In genomic region chr16:3059723-3060242, GRCh38 we compare ENCODE assay signal across 8 cellular contexts. TPM values are rescaled to one million over a fixed set of nuclear protein-coding genes. Genes with fewer than 3 reads are reported as not detected.
A peak's percentile ranks its signal among the peaks of the same experiment; 100 is the strongest.
DNase-seq lines count a peak whose midpoint lies in the region; TF ChIP-seq lines count a peak whose summit lies in the region.

No MANE protein-coding gene starts in this region.

- peaks cover 4% of the 10 kb centered on the region for H3K9me3 Mint-ChIP-seq in T-helper 2 cell treated with Interferon-gamma antibody and Interleukin-4, amounts not matched to agents 5 μg/mL and 100 μg/mL, for 36 hours
- no peaks in the 10 kb centered on the region for H3K9me3 Mint-ChIP-seq in activated naive CD8-positive, alpha-beta T cell treated with anti-CD3 and anti-CD28 coated beads for 36 hours

- 34 to 38% methylated on average over 9 of the region's 9 CpGs for WGBS in testis, 2 donors

- peak overlapping the region; percentile 90 for H3K4me3 Mint-ChIP-seq in T-helper 2 cell treated with Interferon-gamma antibody and Interleukin-4, amounts not matched to agents 5 μg/mL and 100 μg/mL, for 36 hours
- H3K4me3 Mint-ChIP-seq in activated naive CD8-positive, alpha-beta T cell treated with anti-CD3 and anti-CD28 coated beads for 36 hours: peak overlapping the region; percentile 81

- no peaks in the 10 kb centered on the region for H3K9me3 ChIP-seq in testis

- peak overlapping the region; percentile 69 to 72 for H3K4me3 ChIP-seq in testis

- H3K36me3 Mint-ChIP-seq in T-helper 2 cell treated with Interferon-gamma antibody and Interleukin-4, amounts not matched to agents 5 μg/mL and 100 μg/mL, for 36 hours (ENCODE audit: low read depth): peaks cover 50% of the 10 kb centered on the region
- H3K36me3 Mint-ChIP-seq in activated naive CD8-positive, alpha-beta T cell treated with anti-CD3 and anti-CD28 coated beads for 36 hours: peaks cover 13% of the 10 kb centered on the region

- H3K4me1 ChIP-seq in testis: peaks cover 16% of the 10 kb centered on the region

- intact Hi-C loops in testis (cut with DNase I; ENCODE audit: low total_unique reads): loop anchor here (5.0 kb wide), 1 partner anchor 68 kb away; no protein-coding TSS in a partner anchor

- H3K27ac Mint-ChIP-seq in T-helper 2 cell treated with Interferon-gamma antibody and Interleukin-4, amounts not matched to agents 5 μg/mL and 100 μg/mL, for 36 hours: peak overlapping the region; percentile 93
- H3K27ac Mint-ChIP-seq in activated naive CD8-positive, alpha-beta T cell treated with anti-CD3 and anti-CD28 coated beads for 36 hours: peak overlapping the region; percentile 94

- no peaks in the 10 kb centered on the region for H3K27me3 Mint-ChIP-seq in T-helper 2 cell treated with Interferon-gamma antibody and Interleukin-4, amounts not matched to agents 5 μg/mL and 100 μg/mL, for 36 hours (ENCODE audit: low read depth)
- H3K27me3 Mint-ChIP-seq in activated naive CD8-positive, alpha-beta T cell treated with anti-CD3 and anti-CD28 coated beads for 36 hours: no peaks in the 10 kb centered on the region

- H3K36me3 ChIP-seq in testis (ENCODE audit: low read depth, missing control alignments): no peaks in the 10 kb centered on the region

- no peak for TF ChIP-seq CTCF in testis (IDR thresholded peaks at IDR 0.05)

- peaks cover 52% of the 10 kb centered on the region for H3K4me1 Mint-ChIP-seq in T-helper 2 cell treated with Interferon-gamma antibody and Interleukin-4, amounts not matched to agents 5 μg/mL and 100 μg/mL, for 36 hours (ENCODE audit: low read depth)
- H3K4me1 Mint-ChIP-seq in activated naive CD8-positive, alpha-beta T cell treated with anti-CD3 and anti-CD28 coated beads for 36 hours: peaks cover 50% of the 10 kb centered on the region

- DNase-seq in T-helper 2 cell treated with Interferon-gamma antibody and Interleukin-4, amounts not matched to agents 5 μg/mL and 100 μg/mL, for 36 hours (ENCODE audit: low spot score): no peak
- DNase-seq in T-helper 2 cell (no peak), testis (no peak), NOMO-1 (lab: John Stamatoyannopoulos, UW; ENCODE audit: unreplicated experiment in 2 of 2) (no peak)
- no peak for DNase-seq in activated naive CD8-positive, alpha-beta T cell treated with anti-CD3 and anti-CD28 coated beads for 36 hours
- DNase-seq in activated CD8-positive, alpha-beta memory T cell treated with anti-CD3 and anti-CD28 coated beads, Interleukin-2, amount 50 U/mL, for 48 hours: no peak
- no peak for DNase-seq in stimulated activated CD4-positive, alpha-beta T cell treated with anti-CD3 and anti-CD28 coated beads, Interleukin-2, amount 100 ng/mL, for 48 hours

- no peak for TF ChIP-seq POLR2A in testis (IDR thresholded peaks at IDR 0.05)

- H3K27ac ChIP-seq in layer of hippocampus (ENCODE audit: low read depth, low read length): peak overlapping the region; percentile 79
- peak overlapping the region; percentile 43 to 58 for H3K27ac ChIP-seq in testis

- H3K27me3 ChIP-seq in layer of hippocampus (ENCODE audit: control insufficient read depth, insufficient read depth, low read length) (no peaks in the 10 kb centered on the region), testis (no peaks in the 10 kb centered on the region)

RNA-seq across cellular contexts. Expression of gene IL32, which starts 5.7 kb away (rescaled TPM):
- total RNA-seq in activated naive CD8-positive, alpha-beta T cell treated with anti-CD3 and anti-CD28 coated beads for 36 hours: 1,000 to 10,000 TPM; 1,056 to 1,060 TPM
- total RNA-seq in testis: 10 to 100 TPM; 27.1 to 33.0 TPM
- polyA plus RNA-seq in testis (ENCODE audit: insufficient read depth, low read depth, low replicate concordance): 62.2 TPM

RNA-seq across cellular contexts. Expression of gene MMP25, which starts 13.4 kb away (rescaled TPM):
- 1 to 10 TPM in 1 of 2 experiments, under 1 TPM in 1; 0.99 to 1.6 TPM for total RNA-seq in activated naive CD8-positive, alpha-beta T cell treated with anti-CD3 and anti-CD28 coated beads for 36 hours
- 1 to 10 TPM in 1 of 2 donors, under 1 TPM in 1; 0.62 to 1.5 TPM for total RNA-seq in testis
- 0.53 TPM for polyA plus RNA-seq in testis (ENCODE audit: insufficient read depth, low read depth, low replicate concordance)

RNA-seq across cellular contexts. Expression of gene BICDL2, which starts 23.0 kb away (rescaled TPM):
- under 1 TPM; 0.31 to 0.56 TPM for total RNA-seq in activated naive CD8-positive, alpha-beta T cell treated with anti-CD3 and anti-CD28 coated beads for 36 hours
- 1 to 10 TPM in 1 of 2 donors, under 1 TPM in 1; 0.37 to 1.3 TPM for total RNA-seq in testis
- polyA plus RNA-seq in testis (ENCODE audit: insufficient read depth, low read depth, low replicate concordance): 0.29 TPM

RNA-seq across cellular contexts. Expression of gene THOC6, which starts 35.9 kb away (rescaled TPM):
- 10 to 100 TPM; 48.7 to 53.1 TPM for total RNA-seq in activated naive CD8-positive, alpha-beta T cell treated with anti-CD3 and anti-CD28 coated beads for 36 hours
- 10 to 100 TPM; 17.3 to 27.3 TPM for total RNA-seq in testis
- 19.6 TPM for polyA plus RNA-seq in testis (ENCODE audit: insufficient read depth, low read depth, low replicate concordance)

RNA-seq across cellular contexts. Expression of gene HCFC1R1, which starts 36.0 kb away (rescaled TPM):
- 10 to 100 TPM; 23.4 to 23.7 TPM for total RNA-seq in activated naive CD8-positive, alpha-beta T cell treated with anti-CD3 and anti-CD28 coated beads for 36 hours
- 10 to 100 TPM; 30.2 to 39.4 TPM for total RNA-seq in testis
- polyA plus RNA-seq in testis (ENCODE audit: insufficient read depth, low read depth, low replicate concordance): 94.5 TPM

Comparison
In these comparisons a context has a peak if more than half of its experiments do, and no peak if none do; other contexts are left out.
1. RNA of gene IL32, which starts 5.7 kb away (total RNA-seq): 1,056 to 1,060 TPM in activated naive CD8-positive, alpha-beta T cell treated with anti-CD3 and anti-CD28 coated beads for 36 hours; 27.1 to 33.0 TPM in testis; every median in the first group is over 10 times any median in the second.